ENCODE assay signal across 21 cellular contexts in the genomic region with DNA sequence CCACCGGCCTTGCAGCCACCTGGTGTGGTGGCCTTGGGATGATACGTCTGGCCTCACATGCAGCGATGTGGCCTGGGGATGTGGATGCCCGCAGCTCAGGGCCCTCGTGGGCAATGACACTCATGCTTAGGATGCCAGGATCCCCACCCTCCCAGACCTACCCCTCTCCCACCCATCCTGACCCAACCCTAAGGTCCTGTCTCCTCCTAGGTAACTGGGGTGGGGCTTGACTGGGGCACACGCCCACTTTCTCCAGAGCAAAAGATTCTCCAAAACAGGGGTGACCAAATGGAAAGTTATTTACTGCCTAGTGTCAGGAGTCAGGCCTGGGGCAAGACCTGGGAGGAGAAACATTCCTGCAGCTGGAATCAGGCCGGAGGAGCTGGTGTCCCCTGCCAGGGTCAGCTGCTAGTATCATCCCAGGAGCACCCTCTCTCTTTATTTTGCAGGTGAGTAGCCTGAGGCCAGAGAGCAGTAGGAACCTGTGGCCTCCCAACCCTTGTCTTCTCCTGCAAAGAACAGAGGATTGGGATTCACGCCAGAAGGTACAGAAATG. TPM values are rescaled to one million over a fixed set of nuclear protein-coding genes. Genes with fewer than 3 reads are reported as not detected.
DNase-seq lines count a peak whose midpoint lies in the region; ATAC-seq, FAIRE-seq and TF ChIP-seq lines count a peak whose summit lies in the region.
"Had no signal": no experiment of that assay in that cellular context is flagged by ENCODE, and none has a peak within 500 bp of the region (broad histone marks: within the 10 kb centered on the region; RNA-seq: fewer than 3 reads in every experiment).

No MANE protein-coding gene starts in this region.

- H3K36me3 ChIP-seq in Panc1 (ENCODE audit: control insufficient read depth, insufficient read depth, low read length), result no peaks in the 10 kb centered on the region
- H3K36me3 ChIP-seq: brain microvascular endothelial cell had no signal

- no peak for TF ChIP-seq CTCF in Panc1 (IDR thresholded peaks at IDR 0.05)

- no peak for TF ChIP-seq POLR2A in H54 (IDR thresholded peaks at IDR 0.05; ENCODE audit: low read depth, low read length)

- intact Hi-C loops in Panc1 (cut with micrococcal nuclease; ENCODE audit: unreplicated experiment), result no loop called here

- peaks cover 46% of the 10 kb centered on the region for H3K27me3 Mint-ChIP-seq in activated CD8-positive, alpha-beta T cell treated with anti-CD3 and anti-CD28 coated beads, Interleukin-2, amount 10 ng/mL, durations not matched to agents 7 days and 5 days (ENCODE audit: low read depth)

- CTCF ChIA-PET in Panc1 (lab: Charles Lee) (no interaction called here), HEK293T (lab: Yijun Ruan, JAX) (no interaction called here)
- CTCF ChIA-PET in activated CD8-positive, alpha-beta T cell treated with anti-CD3 and anti-CD28 coated beads, Interleukin-2, amount 10 ng/mL, durations not matched to agents 7 days and 5 days (lab: Charles Lee), result no interaction called here

- no peak overlapping the region; the same call in 1 of the 2 replicates for H3K27ac ChIP-seq in Panc1 (ENCODE audit: low read length)
- H3K27ac ChIP-seq: brain microvascular endothelial cell had no signal

- H3K4me3 Mint-ChIP-seq in activated CD8-positive, alpha-beta T cell treated with anti-CD3 and anti-CD28 coated beads, Interleukin-2, amount 10 ng/mL, durations not matched to agents 7 days and 5 days, result no peak overlapping the region
- H3K4me3 Mint-ChIP-seq: activated CD4-positive, alpha-beta T cell treated with anti-CD3 and anti-CD28 coated beads, Interleukin-2, amount 10 ng/mL, durations not matched to agents 7 days and 5 days had no signal

- H3K4me1 Mint-ChIP-seq in activated CD8-positive, alpha-beta T cell treated with anti-CD3 and anti-CD28 coated beads, Interleukin-2, amount 10 ng/mL, durations not matched to agents 7 days and 5 days (ENCODE audit: low read depth), result peaks cover 6% of the 10 kb centered on the region

- FAIRE-seq in H54 (lab: Jason Lieb, UNC), result no peak
- FAIRE-seq: A549, colon, GM12878 had no signal

- H3K9me3 Mint-ChIP-seq in activated CD8-positive, alpha-beta T cell treated with anti-CD3 and anti-CD28 coated beads, Interleukin-2, amount 10 ng/mL, durations not matched to agents 7 days and 5 days (ENCODE audit: insufficient read depth), result no peaks in the 10 kb centered on the region
- H3K9me3 Mint-ChIP-seq: activated CD4-positive, alpha-beta T cell treated with anti-CD3 and anti-CD28 coated beads, Interleukin-2, amount 10 ng/mL, durations not matched to agents 7 days and 5 days had no signal

- H3K9me3 ChIP-seq in Panc1 (ENCODE audit: control insufficient read depth, insufficient read depth, low read depth, low read length), result no peaks in the 10 kb centered on the region
- H3K9me3 ChIP-seq: A549 had no signal

- ATAC-seq in Panc1, result peak; percentile 19; the same call in 1 of the 2 replicates
- ATAC-seq in activated CD8-positive, alpha-beta T cell treated with anti-CD3 and anti-CD28 coated beads, Interleukin-2, amount 10 ng/mL, durations not matched to agents 7 days and 5 days, result no peak
- ATAC-seq: A549, GM12878, Right ventricle myocardium inferior had no signal

- BruUV-seq in Panc1 (replicated peaks; lab: Mats Ljungman, UMichigan), result no TSS peak

- no peak overlapping the region for H3K27ac Mint-ChIP-seq in activated CD8-positive, alpha-beta T cell treated with anti-CD3 and anti-CD28 coated beads, Interleukin-2, amount 10 ng/mL, durations not matched to agents 7 days and 5 days
- H3K27ac Mint-ChIP-seq: activated CD4-positive, alpha-beta T cell treated with anti-CD3 and anti-CD28 coated beads, Interleukin-2, amount 10 ng/mL, durations not matched to agents 7 days and 5 days had no signal

- no peak overlapping the region for H3K4me3 ChIP-seq in Panc1 (ENCODE audit: low read depth in 2 of 2, low read length in 2 of 2)
- H3K4me3 ChIP-seq: GM12878 had no signal

- H3K4me1 ChIP-seq in Panc1 (ENCODE audit: control insufficient read depth, insufficient read depth, low read length), result peaks cover 13% of the 10 kb centered on the region
- H3K4me1 ChIP-seq: A549 had no signal

- POLR2A ChIA-PET in Panc1 (lab: Charles Lee) (no interaction called here), HEK293T (lab: Yijun Ruan, JAX) (interaction anchor here (1.3 kb wide), 1 partner anchor 55 kb away, joined by 3 read pairs; no protein-coding TSS in a partner anchor)
- POLR2A ChIA-PET in activated CD8-positive, alpha-beta T cell treated with anti-CD3 and anti-CD28 coated beads, Interleukin-2, amount 10 ng/mL, durations not matched to agents 7 days and 5 days (lab: Charles Lee), result no interaction called here

- no peaks in the 10 kb centered on the region for H3K36me3 Mint-ChIP-seq in activated CD8-positive, alpha-beta T cell treated with anti-CD3 and anti-CD28 coated beads, Interleukin-2, amount 10 ng/mL, durations not matched to agents 7 days and 5 days (ENCODE audit: low read depth)

- peak; percentile 47 for DNase-seq in AG20443 (ENCODE audit: low spot score)
- peak; percentile 61 for DNase-seq in H54 (ENCODE audit: insufficient read length, low spot score)
- no peak for DNase-seq in Panc1 (ENCODE audit: low read depth, low spot score)
- peak; percentile 96 for DNase-seq in islet precursor cell
- DNase-seq in mesenteric fat pad (ENCODE audit: low spot score), result no peak
- no peak for DNase-seq in HEK293T (ENCODE audit: extremely low spot score)
- DNase-seq in activated CD8-positive, alpha-beta T cell treated with anti-CD3 and anti-CD28 coated beads, Interleukin-2, amount 10 ng/mL, durations not matched to agents 7 days and 5 days, result no peak
- no peak for DNase-seq in NK-92 (lab: John Stamatoyannopoulos, UW; ENCODE audit: unreplicated experiment)
- DNase-seq: activated CD4-positive, alpha-beta T cell treated with anti-CD3 and anti-CD28 coated beads, Interleukin-2, amount 10 ng/mL, durations not matched to agents 7 days and 5 days; brain microvascular endothelial cell; C1 segment of cervical spinal cord; DMS 273 treated with DMSO at 0.1 percent for 48 hours; HCEC 1CT; right cardiac atrium had no signal

- no peaks in the 10 kb centered on the region for H3K27me3 ChIP-seq in Panc1 (ENCODE audit: control insufficient read depth, insufficient read depth, low read length)

- in situ Hi-C loops in Panc1 (cut with HindIII; ENCODE audit: low pct_unique_long_range_greater_than_20kb, low sequenced_read_pairs), result no loop called here

TF ChIP-seq in HEK293T, 16 proteins besides CTCF, POLR2A, EP300 and RAD21:
- TF ChIP-seq SP1 (IDR thresholded peaks at IDR 0.05) (no peak), ARNT (IDR thresholded peaks at IDR 0.05) (no peak), ZNF384 (IDR thresholded peaks at IDR 0.05) (no peak), L3MBTL2 (conservative IDR thresholded peaks at IDR 0.05) (no peak), CTBP1 (IDR thresholded peaks at IDR 0.05; ENCODE audit: borderline replicate concordance) (no peak), LEF1 (IDR thresholded peaks at IDR 0.05; ENCODE audit: borderline replicate concordance) (no peak), BHLHE40 (IDR thresholded peaks at IDR 0.05; ENCODE audit: borderline replicate concordance) (no peak), SUZ12 (IDR thresholded peaks at IDR 0.05) (no peak), PKNOX1 (IDR thresholded peaks at IDR 0.05) (no peak), TARDBP (IDR thresholded peaks at IDR 0.05) (no peak), NFRKB (IDR thresholded peaks at IDR 0.05) (no peak), FOXA1 (IDR thresholded peaks at IDR 0.05) (no peak), HDGF (IDR thresholded peaks at IDR 0.05; ENCODE audit: borderline replicate concordance) (no peak)
TF ChIP-seq in HEK293T: peak in this region for 0.

RNA-seq across cellular contexts. Expression of gene DNAJB8, which starts 33.0 kb away (rescaled TPM):
- total RNA-seq in Panc1 (2021; ENCODE audit: unreplicated experiment), result not detected
- polyA plus RNA-seq in Panc1 (2012; ENCODE audit: insufficient read length), result not detected
- total RNA-seq in mesenteric fat pad, result not detected
- total RNA-seq in activated CD8-positive, alpha-beta T cell treated with anti-CD3 and anti-CD28 coated beads, Interleukin-2, amount 10 ng/mL, durations not matched to agents 7 days and 5 days, result not detected
- total RNA-seq: activated CD4-positive, alpha-beta T cell treated with anti-CD3 and anti-CD28 coated beads, Interleukin-2, amount 10 ng/mL, durations not matched to agents 7 days and 5 days; GM12878; lower leg skin; osteoblast; right cardiac atrium; Right ventricle myocardium inferior; temporal lobe had no signal
- polyA plus RNA-seq: A549, GM12878, right cardiac atrium had no signal

RNA-seq across cellular contexts. Expression of gene GATA2, which starts 59.3 kb away (rescaled TPM):
- total RNA-seq in Panc1 (2021; ENCODE audit: unreplicated experiment) (74.6 TPM), mesenteric fat pad (15.4 TPM)
- polyA plus RNA-seq in Panc1 (2012; ENCODE audit: insufficient read length), result 68.5 TPM
- total RNA-seq in activated CD8-positive, alpha-beta T cell treated with anti-CD3 and anti-CD28 coated beads, Interleukin-2, amount 10 ng/mL, durations not matched to agents 7 days and 5 days, result not detected
- total RNA-seq: activated CD4-positive, alpha-beta T cell treated with anti-CD3 and anti-CD28 coated beads, Interleukin-2, amount 10 ng/mL, durations not matched to agents 7 days and 5 days had no signal
- polyA plus RNA-seq: GM12878 had no signal

Comparison
In these comparisons a context has a peak if more than half of its experiments do, and no peak if none do; other contexts are left out.
1. DNase-seq: peak in AG20443 (single experiment), H54 (single experiment) and islet precursor cell (single experiment); none in Panc1 (single experiment), mesenteric fat pad (single experiment), HEK293T (single experiment), activated CD8-positive, alpha-beta T cell treated with anti-CD3 and anti-CD28 coated beads, Interleukin-2, amount 10 ng/mL, durations not matched to agents 7 days and 5 days (single experiment) and NK-92 (single experiment).
2. RNA of gene GATA2, which starts 59.3 kb away (total RNA-seq): 74.6 TPM in Panc1 (single experiment) and 15.4 TPM in mesenteric fat pad (single experiment); not detected in activated CD8-positive, alpha-beta T cell treated with anti-CD3 and anti-CD28 coated beads, Interleukin-2, amount 10 ng/mL, durations not matched to agents 7 days and 5 days; every median in the first group is over 10 times any median in the second.